24 cellular contexts compared by ENCODE assay signal in genomic region chr10:61912981-61913380, GRCh38. TPM values are rescaled to one million over a fixed set of nuclear protein-coding genes. Genes with fewer than 3 reads are reported as not detected.
DNase-seq lines count a peak whose midpoint lies in the region; ATAC-seq, FAIRE-seq and TF ChIP-seq lines count a peak whose summit lies in the region.
"Had no signal": no experiment of that assay in that cellular context is flagged by ENCODE, and none has a peak within 500 bp of the region (broad histone marks: within the 10 kb centered on the region; RNA-seq: fewer than 3 reads in every experiment).

No MANE protein-coding gene starts in this region.

- no peak overlapping the region for H3K4ac ChIP-seq in H1 (replicated peaks; ENCODE audit: insufficient read length, low read depth, low read length)

- TF ChIP-seq CTCF in HepG2 (CRISPR knock-in tag; IDR thresholded peaks at IDR 0.05): no peak
- no peak for TF ChIP-seq CTCF in right lobe of liver (IDR thresholded peaks at IDR 0.05)
- no peak for TF ChIP-seq CTCF in H1 (IDR thresholded peaks at IDR 0.05; ENCODE audit: control extremely low read depth in 1 of 3, insufficient read depth in 1 of 3, low read depth in 1 of 3, low read length in 3 of 3)

- no peak overlapping the region for H2BK15ac ChIP-seq in H1 (ENCODE audit: low read length)

- FAIRE-seq in HepG2 (lab: Jason Lieb, UNC): peak; percentile 44
- no peak for FAIRE-seq in H1 (lab: Jason Lieb, UNC)
- FAIRE-seq: A204.1, D721Med, GM12878 had no signal

- in situ Hi-C loops in HepG2 (cut with HindIII; ENCODE audit: extremely low pct_ligation_motif_present, low pct_unique_long_range_greater_than_20kb): no loop called here

- no peak overlapping the region for H4K5ac ChIP-seq in H1 (ENCODE audit: insufficient read length, low read depth, low read length)

- no peak overlapping the region for H2BK120ac ChIP-seq in H1 (replicated peaks; ENCODE audit: low read depth, low read length)

- peaks cover 5 to 27% of the 10 kb centered on the region in 2 experiments for H3K36me3 ChIP-seq in HepG2 (replicated peaks in 1 of 2; ENCODE audit: control insufficient read depth in 1 of 2, insufficient read depth in 2 of 2, low read length in 2 of 2)
- H3K36me3 ChIP-seq in right lobe of liver: no peaks in the 10 kb centered on the region
- no peaks in the 10 kb centered on the region for H3K36me3 ChIP-seq in H1 (ENCODE audit: control insufficient read depth in 2 of 4, insufficient read depth in 4 of 4, low read length in 3 of 4)

- no peak overlapping the region for H3K56ac ChIP-seq in H1 (replicated peaks; ENCODE audit: insufficient read length, low read depth, low read length)

- intact Hi-C loops in activated CD4-positive, alpha-beta memory T cell treated with anti-CD3 and anti-CD28 coated beads for 36 hours (cut with micrococcal nuclease): no loop called here
- intact Hi-C loops in HepG2 (cut with micrococcal nuclease; ENCODE audit: unreplicated experiment) (no loop called here), right lobe of liver (cut with DNase I) (no loop called here)

- H2AK5ac ChIP-seq in H1 (ENCODE audit: low read depth, low read length): no peak overlapping the region

- no peak overlapping the region for H3K4me3 Mint-ChIP-seq in activated CD4-positive, alpha-beta memory T cell treated with anti-CD3 and anti-CD28 coated beads for 36 hours
- H3K4me3 Mint-ChIP-seq in activated CD4-positive, alpha-beta memory T cell treated with anti-CD3 and anti-CD28 coated beads, Interleukin-2, amount 10 ng/mL, durations not matched to agents 7 days and 5 days: no peak overlapping the region
- no peak overlapping the region for H3K4me3 Mint-ChIP-seq in stimulated activated memory B cell treated with anti-CD40 and anti-IgM and Interleukin-4, amounts not matched to agents 10 μg/mL and 1 μg/mL and 100 μg/mL, for 72 hours
- H3K4me3 Mint-ChIP-seq: B cell; CD4-positive, alpha-beta T cell; CD8-positive, alpha-beta memory T cell had no signal

- H4K8ac ChIP-seq in H1 (ENCODE audit: extremely low read depth, insufficient read depth, low read length): no peak overlapping the region

- no TSS peak for BruUV-seq in HepG2 (replicated peaks; lab: Mats Ljungman, UMichigan)

- no peak overlapping the region for H4K91ac ChIP-seq in H1 (replicated peaks; ENCODE audit: insufficient read length, low read length)

- H3K27ac ChIP-seq in HepG2 (ENCODE audit: extremely low read length, insufficient read depth, low read length) (no peak overlapping the region), right lobe of liver (no peak overlapping the region), H1 (ENCODE audit: low read depth, low read length) (no peak overlapping the region)
- H3K27ac ChIP-seq: 22Rv1, BLaER1, C4-2B had no signal

- no peak overlapping the region for H2BK5ac ChIP-seq in H1 (ENCODE audit: low read depth, low read length)

- no peak for DNase-seq in activated CD4-positive, alpha-beta memory T cell treated with anti-CD3 and anti-CD28 coated beads for 36 hours
- no peak for DNase-seq in activated CD4-positive, alpha-beta memory T cell treated with anti-CD3 and anti-CD28 coated beads, Interleukin-2, amount 10 ng/mL, durations not matched to agents 7 days and 5 days
- DNase-seq in HepG2 (ENCODE audit: low spot score) (no peak), right lobe of liver (no peak), H1 (ENCODE audit: low read depth in 1 of 2, low spot score in 2 of 2) (no peak), NCI-H1436 treated with DMSO at 0.1 percent for 48 hours (lab: John Stamatoyannopoulos, UW) (no peak), NCI-H1092 treated with DMSO at 0.1 percent for 48 hours (lab: John Stamatoyannopoulos, UW) (no peak)
- DNase-seq: CD4-positive, alpha-beta T cell; CD8-positive, alpha-beta memory T cell; DMS 273 treated with DMSO at 0.1 percent for 48 hours; DMS79; EL; GDM1; GOT3; H7; HCEC 1CT had no signal

- H3K4me1 ChIP-seq in HepG2 (ENCODE audit: insufficient read depth, low read length) (peaks cover 36% of the 10 kb centered on the region), right lobe of liver (no peaks in the 10 kb centered on the region), H1 (replicated peaks in 1 of 4; ENCODE audit: control insufficient read depth in 3 of 4, insufficient read depth in 4 of 4, low read length in 3 of 4) (no peaks in the 10 kb centered on the region)

- H3K4me2 ChIP-seq in HepG2 (ENCODE audit: low read depth, low read length) (no peak overlapping the region), H1 (ENCODE audit: insufficient read depth in 1 of 2, low read depth in 2 of 2, low read length in 2 of 2) (no peak overlapping the region)
- H3K4me2 ChIP-seq: BLaER1 had no signal

- H3K79me2 ChIP-seq in HepG2 (ENCODE audit: insufficient read depth, low read length): peaks cover 68% of the 10 kb centered on the region
- H3K79me2 ChIP-seq in H1 (ENCODE audit: control insufficient read depth in 1 of 2, insufficient read depth in 2 of 2, low read length in 2 of 2): no peaks in the 10 kb centered on the region

- H3K27me3 ChIP-seq in HepG2 (ENCODE audit: control insufficient read depth in 1 of 2, insufficient read depth in 2 of 2, low read length in 2 of 2) (no peaks in the 10 kb centered on the region), right lobe of liver (no peaks in the 10 kb centered on the region), H1 (replicated peaks in 1 of 4; ENCODE audit: control insufficient read depth in 3 of 4, extremely low read depth in 1 of 4, insufficient read depth in 3 of 4, low read length in 3 of 4) (no peaks in the 10 kb centered on the region)
- H3K27me3 ChIP-seq: BLaER1 had no signal

- H3K9ac ChIP-seq in HepG2 (ENCODE audit: insufficient read depth, low read depth, low read length): no peak overlapping the region
- H3K9ac ChIP-seq in H1 (replicated peaks in 1 of 4; ENCODE audit: extremely low read depth in 1 of 4, low read depth in 3 of 4, low read length in 3 of 4): no peak overlapping the region
- H3K9ac ChIP-seq: BLaER1 had no signal

- CTCF ChIA-PET in activated CD4-positive, alpha-beta memory T cell treated with anti-CD3 and anti-CD28 coated beads for 36 hours (lab: Charles Lee): interaction anchor here (1.3 kb wide), 1 partner anchor 16 kb away, joined by 4 read pairs; no protein-coding TSS in a partner anchor
- CTCF ChIA-PET in activated CD4-positive, alpha-beta memory T cell treated with anti-CD3 and anti-CD28 coated beads, Interleukin-2, amount 10 ng/mL, durations not matched to agents 7 days and 5 days (lab: Charles Lee): no interaction called here
- CTCF ChIA-PET in HepG2 (lab: Yijun Ruan, JAX; ENCODE audit: low intra/inter-chr PET ratio, low total read pairs) (no interaction called here), H1 (lab: Charles Lee; ENCODE audit: partially characterized antibody) (interaction anchor here (0.9 to 4.7 kb wide), 2 partner anchors 11 to 16 kb away, joined by 4 to 25 read pairs; partner anchors contain the start of gene ARID5B)

- no peak for TF ChIP-seq EP300 in HepG2 (IDR thresholded peaks at IDR 0.05; ENCODE audit: low read depth in 2 of 2, low read length in 2 of 2)
- TF ChIP-seq EP300 in HepG2 (CRISPR knock-in tag; IDR thresholded peaks at IDR 0.05; ENCODE audit: borderline replicate concordance): no peak
- TF ChIP-seq EP300 in H1 (IDR thresholded peaks at IDR 0.05; ENCODE audit: borderline replicate concordance in 1 of 2, low read depth in 2 of 2, low read length in 2 of 2): no peak

- no peak overlapping the region for H2AFZ ChIP-seq in HepG2 (ENCODE audit: low read length)
- 0 out of 2 replicates have a peak overlapping the region, but pooled peaks have one; percentile 6 for H2AFZ ChIP-seq in H1 (ENCODE audit: low read length)

- H3K4me1 Mint-ChIP-seq in activated CD4-positive, alpha-beta memory T cell treated with anti-CD3 and anti-CD28 coated beads for 36 hours (ENCODE audit: low read depth): peaks cover 70% of the 10 kb centered on the region
- H3K4me1 Mint-ChIP-seq in activated CD4-positive, alpha-beta memory T cell treated with anti-CD3 and anti-CD28 coated beads, Interleukin-2, amount 10 ng/mL, durations not matched to agents 7 days and 5 days: peaks cover 51% of the 10 kb centered on the region
- peaks cover 54% of the 10 kb centered on the region for H3K4me1 Mint-ChIP-seq in stimulated activated memory B cell treated with anti-CD40 and anti-IgM and Interleukin-4, amounts not matched to agents 10 μg/mL and 1 μg/mL and 100 μg/mL, for 72 hours

- H3K79me1 ChIP-seq in H1 (ENCODE audit: low read depth, low read length): no peaks in the 10 kb centered on the region

- H3K27me3 Mint-ChIP-seq in activated CD4-positive, alpha-beta memory T cell treated with anti-CD3 and anti-CD28 coated beads for 36 hours: no peaks in the 10 kb centered on the region
- H3K27me3 Mint-ChIP-seq in activated CD4-positive, alpha-beta memory T cell treated with anti-CD3 and anti-CD28 coated beads, Interleukin-2, amount 10 ng/mL, durations not matched to agents 7 days and 5 days: no peaks in the 10 kb centered on the region
- no peaks in the 10 kb centered on the region for H3K27me3 Mint-ChIP-seq in stimulated activated memory B cell treated with anti-CD40 and anti-IgM and Interleukin-4, amounts not matched to agents 10 μg/mL and 1 μg/mL and 100 μg/mL, for 72 hours
- H3K27me3 Mint-ChIP-seq: B cell; CD4-positive, alpha-beta T cell; CD8-positive, alpha-beta memory T cell had no signal

- H3K14ac ChIP-seq in H1 (ENCODE audit: insufficient read length): no peak overlapping the region

- H2BK20ac ChIP-seq in H1 (ENCODE audit: low read length): no peak overlapping the region

- TF ChIP-seq POLR2A in HepG2 (IDR thresholded peaks at IDR 0.05; ENCODE audit: insufficient read depth in 1 of 2, low read depth in 2 of 2, low read length in 2 of 2) (no peak), right lobe of liver (IDR thresholded peaks at IDR 0.05) (no peak), H1 (IDR thresholded peaks at IDR 0.05; ENCODE audit: control extremely low read depth in 1 of 2, low read depth in 2 of 2, low read length in 2 of 2) (no peak)

- POLR2A ChIA-PET in activated CD4-positive, alpha-beta memory T cell treated with anti-CD3 and anti-CD28 coated beads for 36 hours (lab: Charles Lee): no interaction called here
- POLR2A ChIA-PET in activated CD4-positive, alpha-beta memory T cell treated with anti-CD3 and anti-CD28 coated beads, Interleukin-2, amount 10 ng/mL, durations not matched to agents 7 days and 5 days (lab: Charles Lee): interaction anchor here (1.3 kb wide), 1 partner anchor 9 kb away, joined by 4 read pairs; no protein-coding TSS in a partner anchor
- POLR2A ChIA-PET in HepG2 (lab: Yijun Ruan, JAX): no interaction called here
- POLR2A ChIA-PET in H1 (lab: Charles Lee; ENCODE audit: partially characterized antibody): no interaction called here

- H2BK12ac ChIP-seq in H1 (ENCODE audit: low read depth, low read length): no peak overlapping the region

- TF ChIP-seq RAD21 in HepG2 (CRISPR knock-in tag; IDR thresholded peaks at IDR 0.05) (no peak), H1 (IDR thresholded peaks at IDR 0.05 in 1 of 2, conservative IDR thresholded peaks at IDR 0.05 in 1 of 2; ENCODE audit: low read depth in 2 of 2, low read length in 2 of 2) (no peak)

- H3K9me3 Mint-ChIP-seq in activated CD4-positive, alpha-beta memory T cell treated with anti-CD3 and anti-CD28 coated beads for 36 hours: peaks cover 4% of the 10 kb centered on the region
- peaks cover 5% of the 10 kb centered on the region for H3K9me3 Mint-ChIP-seq in activated CD4-positive, alpha-beta memory T cell treated with anti-CD3 and anti-CD28 coated beads, Interleukin-2, amount 10 ng/mL, durations not matched to agents 7 days and 5 days
- H3K9me3 Mint-ChIP-seq in stimulated activated memory B cell treated with anti-CD40 and anti-IgM and Interleukin-4, amounts not matched to agents 10 μg/mL and 1 μg/mL and 100 μg/mL, for 72 hours: peaks cover 4% of the 10 kb centered on the region

- H3K36me3 Mint-ChIP-seq in activated CD4-positive, alpha-beta memory T cell treated with anti-CD3 and anti-CD28 coated beads for 36 hours: peaks cover 69% of the 10 kb centered on the region
- H3K36me3 Mint-ChIP-seq in activated CD4-positive, alpha-beta memory T cell treated with anti-CD3 and anti-CD28 coated beads, Interleukin-2, amount 10 ng/mL, durations not matched to agents 7 days and 5 days (ENCODE audit: low read depth): peaks cover 86% of the 10 kb centered on the region
- peaks cover 76% of the 10 kb centered on the region for H3K36me3 Mint-ChIP-seq in stimulated activated memory B cell treated with anti-CD40 and anti-IgM and Interleukin-4, amounts not matched to agents 10 μg/mL and 1 μg/mL and 100 μg/mL, for 72 hours

- H3K23ac ChIP-seq in H1 (ENCODE audit: insufficient read length): no peak overlapping the region

- peak overlapping the region; percentile 30 for H3K27ac Mint-ChIP-seq in activated CD4-positive, alpha-beta memory T cell treated with anti-CD3 and anti-CD28 coated beads for 36 hours
- no peak overlapping the region for H3K27ac Mint-ChIP-seq in activated CD4-positive, alpha-beta memory T cell treated with anti-CD3 and anti-CD28 coated beads, Interleukin-2, amount 10 ng/mL, durations not matched to agents 7 days and 5 days
- peak overlapping the region; percentile 16 for H3K27ac Mint-ChIP-seq in stimulated activated memory B cell treated with anti-CD40 and anti-IgM and Interleukin-4, amounts not matched to agents 10 μg/mL and 1 μg/mL and 100 μg/mL, for 72 hours
- H3K27ac Mint-ChIP-seq: B cell; CD4-positive, alpha-beta T cell had no signal

- ATAC-seq in HepG2 (no peak), right lobe of liver (no peak)
- ATAC-seq in stimulated activated memory B cell treated with anti-CD40 and anti-IgM and Interleukin-4, amounts not matched to agents 10 μg/mL and 1 μg/mL and 100 μg/mL, for 72 hours: no peak
- ATAC-seq: GM12878 had no signal

- H3K23me2 ChIP-seq in H1 (ENCODE audit: low read depth, low read length): no peaks in the 10 kb centered on the region

- H4K20me1 ChIP-seq in HepG2 (ENCODE audit: insufficient read depth, low read length): peaks cover 7% of the 10 kb centered on the region; the same call in 1 of the 2 replicates
- H4K20me1 ChIP-seq in H1 (replicated peaks in 1 of 2; ENCODE audit: control insufficient read depth in 1 of 2, insufficient read depth in 2 of 2, low read length in 2 of 2): no peaks in the 10 kb centered on the region

- H3K4me3 ChIP-seq in HepG2 (replicated peaks in 1 of 3; ENCODE audit: insufficient read depth in 1 of 3, low read depth in 2 of 3, low read length in 3 of 3) (no peak overlapping the region), right lobe of liver (no peak overlapping the region), H1 (ENCODE audit: extremely low read depth in 1 of 4, insufficient read depth in 2 of 4, low read depth in 3 of 4, low read length in 4 of 4) (no peak overlapping the region)
- H3K4me3 ChIP-seq: BLaER1, GM12878 had no signal

- no peak overlapping the region for H3K18ac ChIP-seq in H1 (ENCODE audit: extremely low read depth, low read length)

- 100% methylated on average over 2 of the region's 2 CpGs for WGBS in HepG2 (ENCODE audit: low lambda C conversion rate)
- WGBS in right lobe of liver (ENCODE audit: insufficient coverage, low coverage, low lambda C conversion rate, missing lambda C conversion rate): 62% methylated on average over 2 of the region's 2 CpGs
- WGBS in H1 (ENCODE audit: extremely low coverage in 1 of 2, insufficient coverage in 1 of 2, insufficient read length in 1 of 2, insufficient replicate concordance in 2 of 2, low coverage in 1 of 2, low lambda C conversion rate in 2 of 2, missing lambda C conversion rate in 1 of 2), 2 experiments: 91% methylated on average over 2 of the region's 2 CpGs; no CpG with 5 or more reads in 1 of the 2 experiments

- H3K9me3 ChIP-seq in HepG2 (ENCODE audit: low read length) (peaks cover 6% of the 10 kb centered on the region), right lobe of liver (no peaks in the 10 kb centered on the region), H1 (ENCODE audit: insufficient read depth in 2 of 2, low read depth in 1 of 2, low read length in 1 of 2) (no peaks in the 10 kb centered on the region)

RNA-seq across cellular contexts. Expression of gene ARID5B, which starts 11.5 kb away (rescaled TPM):
- 10 to 100 TPM; 79.4 to 79.6 TPM for total RNA-seq in activated CD4-positive, alpha-beta memory T cell treated with anti-CD3 and anti-CD28 coated beads for 36 hours
- total RNA-seq in activated CD4-positive, alpha-beta memory T cell treated with anti-CD3 and anti-CD28 coated beads, Interleukin-2, amount 10 ng/mL, durations not matched to agents 7 days and 5 days: 10 to 100 TPM; 71.1 to 73.9 TPM
- total RNA-seq in HepG2 (2016; rRNA removed; fragmentation: Illumina TruSeq; extraction: Trizol): 6.2 and 7.9 TPM in 2 replicates
- 0.51 and 1.4 TPM in 2 replicates for total RNA-seq in HepG2 (2016; cell fraction: cytosol; rRNA removed; fragmentation: Illumina TruSeq; extraction: Trizol; ENCODE audit: low read depth)
- 6.4 and 7.4 TPM in 2 replicates for total RNA-seq in HepG2 (2016; cell fraction: insoluble cytoplasmic fraction; rRNA removed; fragmentation: Illumina TruSeq; extraction: Trizol)
- total RNA-seq in HepG2 (2016; cell fraction: membrane; rRNA removed; fragmentation: Illumina TruSeq; extraction: Trizol): 2.4 and 2.6 TPM in 2 replicates
- 14.1 and 15.4 TPM in 2 replicates for total RNA-seq in HepG2 (2016; cell fraction: nucleus; rRNA removed; fragmentation: Illumina TruSeq; extraction: Trizol)
- 14.5 and 21.1 TPM in 2 replicates for polyA plus RNA-seq in HepG2 (2011; rRNA removed)
- polyA plus RNA-seq in HepG2 (2011; cell fraction: cytosol; rRNA removed): 10.9 and 13.9 TPM in 2 replicates
- polyA plus RNA-seq in HepG2 (2011; cell fraction: nucleus; rRNA removed): 14.6 and 21.9 TPM in 2 replicates
- polyA plus RNA-seq in HepG2 (2012): 14.5 and 16.7 TPM in 2 replicates
- 0.14 and 0.15 TPM in 2 replicates for polyA plus RNA-seq in HepG2 (2016; cell fraction: cytosol; fragmentation: Illumina TruSeq; extraction: Trizol; ENCODE audit: low read depth)
- 4.7 and 5.3 TPM in 2 replicates for polyA plus RNA-seq in HepG2 (2016; cell fraction: insoluble cytoplasmic fraction; fragmentation: Illumina TruSeq; extraction: Trizol; ENCODE audit: low read depth)
- polyA plus RNA-seq in HepG2 (2016; cell fraction: membrane; fragmentation: Illumina TruSeq; extraction: Trizol; ENCODE audit: low read depth): 0.54 and 0.63 TPM in 2 replicates
- 6.4 and 7.2 TPM in 2 replicates for polyA plus RNA-seq in HepG2 (2016; cell fraction: nucleus; fragmentation: Illumina TruSeq; extraction: Trizol; ENCODE audit: insufficient read depth, low read depth)
- polyA minus RNA-seq in HepG2 (2011; rRNA and poly(A)+ RNA removed; ENCODE audit: low replicate concordance): 50.5 and 55.3 TPM in 2 replicates
- 30.8 and 33.9 TPM in 2 replicates for polyA minus RNA-seq in HepG2 (2011; cell fraction: cytosol; rRNA and poly(A)+ RNA removed)
- polyA minus RNA-seq in HepG2 (2011; cell fraction: nucleus; rRNA and poly(A)+ RNA removed): 111 and 117 TPM in 2 replicates
- 10 to 100 TPM in 1 of 6 experiments, 1 to 10 TPM in 5; 2.7 to 10.5 (median 5.3) TPM for total RNA-seq in right lobe of liver
- 0.90 and 1.1 TPM in 2 replicates for total RNA-seq in H1 (2021; fragmentation: NEBNext Ultra II Directional; extraction: Animal tissue kit (Norgen Biotek cat#: 25700))
- polyA plus RNA-seq in H1 (2011; rRNA removed): 0.13 and 0.21 TPM in 2 replicates
- 0.23 TPM for polyA plus RNA-seq in H1 (2011; cell fraction: cytosol; rRNA removed)
- 0.33 TPM for polyA plus RNA-seq in H1 (2011; cell fraction: nucleus; rRNA removed)
- polyA plus RNA-seq in H1 (2012, experiment 1 of 2): 0.18 to 0.32 TPM (median 0.28 TPM) in 4 replicates
- 0.04 TPM for polyA plus RNA-seq in H1 (2012, experiment 2 of 2)
- polyA plus RNA-seq in H1 (2013, experiment 1 of 2): 1.6 TPM
- 1.4 TPM for polyA plus RNA-seq in H1 (2013, experiment 2 of 2)
- polyA minus RNA-seq in H1 (2011; rRNA and poly(A)+ RNA removed): 0.98 and 1.5 TPM in 2 replicates
- 0.81 TPM for polyA minus RNA-seq in H1 (2011; cell fraction: cytosol; rRNA and poly(A)+ RNA removed)
- polyA minus RNA-seq in H1 (2011; cell fraction: nucleus; rRNA and poly(A)+ RNA removed): 2.3 TPM

Comparison
In these comparisons a context has a peak if more than half of its experiments do, and no peak if none do; other contexts are left out.
1. CTCF ChIA-PET loops: an anchor here in activated CD4-positive, alpha-beta memory T cell treated with anti-CD3 and anti-CD28 coated beads for 36 hours (1.3 kb wide) and H1 (0.9 to 4.7 kb wide); none called in activated CD4-positive, alpha-beta memory T cell treated with anti-CD3 and anti-CD28 coated beads, Interleukin-2, amount 10 ng/mL, durations not matched to agents 7 days and 5 days and HepG2.
2. RNA of gene ARID5B, which starts 11.5 kb away (total RNA-seq): 79.4 to 79.6 TPM in activated CD4-positive, alpha-beta memory T cell treated with anti-CD3 and anti-CD28 coated beads for 36 hours and 71.1 to 73.9 TPM in activated CD4-positive, alpha-beta memory T cell treated with anti-CD3 and anti-CD28 coated beads, Interleukin-2, amount 10 ng/mL, durations not matched to agents 7 days and 5 days; 2.7 to 10.5 TPM in right lobe of liver, 0.51 to 15.4 TPM in HepG2 and 0.90 to 1.1 TPM in H1; every median in the first group is over 4 times any median in the second.